ENCODE assay signal across 12 cellular contexts in the genomic region with DNA sequence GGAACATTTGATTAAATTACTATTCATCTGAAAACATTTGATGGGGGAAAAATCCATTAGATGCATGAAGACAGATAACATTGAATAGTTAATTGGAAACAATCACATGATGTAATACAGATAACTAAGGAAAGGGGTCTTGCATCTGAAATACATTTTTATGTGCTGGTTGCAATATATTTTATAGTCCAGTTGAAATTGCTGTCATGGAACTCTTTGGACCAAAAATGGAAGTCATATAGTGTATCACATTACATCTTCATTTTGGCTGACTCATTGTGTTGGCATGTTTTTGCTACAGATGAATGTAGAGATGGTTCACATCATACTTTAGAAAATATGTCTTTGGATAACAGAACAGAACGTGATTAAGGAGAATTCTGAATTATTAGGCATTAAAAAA. TPM values are rescaled to one million over a fixed set of nuclear protein-coding genes. Genes with fewer than 3 reads are reported as not detected.
A peak's percentile ranks its signal among the peaks of the same experiment; 100 is the strongest.
DNase-seq lines count a peak whose midpoint lies in the region; FAIRE-seq lines count a peak whose summit lies in the region.
"Had no signal": no experiment of that assay in that cellular context is flagged by ENCODE, and none has a peak within 500 bp of the region (broad histone marks: within the 10 kb centered on the region; RNA-seq: fewer than 3 reads in every experiment).

No MANE protein-coding gene starts in this region.

- no peak overlapping the region for H2BK12ac ChIP-seq in trophoblast cell (ENCODE audit: low read length)

- H3K79me2 ChIP-seq in trophoblast cell (ENCODE audit: control insufficient read depth, insufficient read depth, low read length, poor library complexity): no peaks in the 10 kb centered on the region

- peak; percentile 33 for FAIRE-seq in endometrium (lab: Jason Lieb, UNC)

- H3K27me3 Mint-ChIP-seq in activated T-cell treated with anti-CD3 and anti-CD28 coated beads, Interleukin-2, amount 50 U/mL, for 24 hours: no peaks in the 10 kb centered on the region

- no peak overlapping the region for H2BK120ac ChIP-seq in trophoblast cell (ENCODE audit: insufficient read depth, low read length, poor library complexity)

- H3K36me3 Mint-ChIP-seq in activated T-cell treated with anti-CD3 and anti-CD28 coated beads, Interleukin-2, amount 50 U/mL, for 24 hours (ENCODE audit: low read depth): no peaks in the 10 kb centered on the region
- H3K36me3 Mint-ChIP-seq: memory B cell had no signal

- no peaks in the 10 kb centered on the region for H3K36me3 ChIP-seq in trophoblast cell (ENCODE audit: control insufficient read depth in 1 of 2, insufficient read depth in 2 of 2, low read length in 2 of 2)

- no peak overlapping the region for H3K18ac ChIP-seq in trophoblast cell (ENCODE audit: low read length)

- no peak overlapping the region for H2BK5ac ChIP-seq in trophoblast cell (ENCODE audit: low read depth, low read length, poor library complexity)

- no peaks in the 10 kb centered on the region for H3K27me3 ChIP-seq in trophoblast cell (ENCODE audit: insufficient read depth, low read length)

- no peak overlapping the region for H4K8ac ChIP-seq in trophoblast cell (ENCODE audit: low read depth, low read length)

- no peak overlapping the region for H4K12ac ChIP-seq in trophoblast cell (ENCODE audit: low read depth, low read length)

- no peak overlapping the region for H2AK5ac ChIP-seq in trophoblast cell (ENCODE audit: low read length)

- H3K9me3 ChIP-seq in trophoblast cell (ENCODE audit: insufficient read depth, low read depth, low read length): no peaks in the 10 kb centered on the region

- H3K4me3 Mint-ChIP-seq in activated T-cell treated with anti-CD3 and anti-CD28 coated beads, Interleukin-2, amount 50 U/mL, for 24 hours: no peak overlapping the region
- H3K4me3 Mint-ChIP-seq: memory B cell had no signal

- H3K4me1 ChIP-seq in trophoblast cell (ENCODE audit: control insufficient read depth in 1 of 2, insufficient read depth in 2 of 2, low read length in 2 of 2): peaks cover 7 to 10% of the 10 kb centered on the region in 2 experiments

- no peaks in the 10 kb centered on the region for H3K4me1 Mint-ChIP-seq in activated T-cell treated with anti-CD3 and anti-CD28 coated beads, Interleukin-2, amount 50 U/mL, for 24 hours (ENCODE audit: low read depth)

- H3K4me2 ChIP-seq in trophoblast cell (ENCODE audit: low read length): no peak overlapping the region

- no peak overlapping the region for H3K27ac ChIP-seq in trophoblast cell (ENCODE audit: low read depth, low read length)

- no peak overlapping the region for H3K4ac ChIP-seq in trophoblast cell (ENCODE audit: low read depth, low read length)

- H3K9me3 Mint-ChIP-seq in activated T-cell treated with anti-CD3 and anti-CD28 coated beads, Interleukin-2, amount 50 U/mL, for 24 hours: no peaks in the 10 kb centered on the region
- H3K9me3 Mint-ChIP-seq: memory B cell had no signal

- WGBS in trophoblast cell (ENCODE audit: extremely low coverage, insufficient coverage, insufficient read length): no CpG with 5 or more reads among the region's 1 CpG

- DNase-seq in GM04503 (ENCODE audit: low read depth) (peak; percentile 65), NCI-H69 (lab: John Stamatoyannopoulos, UW) (peak; percentile 64), trophoblast cell (peak; percentile 49 to 91), NCI-H187 treated with DMSO at 0.1 percent for 48 hours (lab: John Stamatoyannopoulos, UW) (no peak), CD1c-positive myeloid dendritic cell (ENCODE audit: extremely low spot score) (no peak)
- DNase-seq in stimulated activated naive CD4-positive, alpha-beta T cell treated with Interleukin-2 at 50 U/mL for 16 hours (lab: John Stamatoyannopoulos, UW): no peak
- DNase-seq in activated T-cell treated with anti-CD3 and anti-CD28 coated beads, Interleukin-2, amount 50 U/mL, for 24 hours: no peak
- DNase-seq: activated CD4-positive, alpha-beta T cell treated with anti-CD3 and anti-CD28 coated beads for 1 hour; activated naive CD4-positive, alpha-beta T cell; right cardiac atrium had no signal

- H2AFZ ChIP-seq in trophoblast cell (ENCODE audit: insufficient read depth, low read length, poor library complexity): no peak overlapping the region

- H3K23ac ChIP-seq in trophoblast cell (ENCODE audit: low read length): no peak overlapping the region

- no peak overlapping the region for H4K91ac ChIP-seq in trophoblast cell (ENCODE audit: low read depth, low read length)

- H3K9ac ChIP-seq in trophoblast cell (ENCODE audit: low read length): no peak overlapping the region

- no peak overlapping the region for H3K14ac ChIP-seq in trophoblast cell (ENCODE audit: low read length)

- peaks cover 11% of the 10 kb centered on the region for H3K79me1 ChIP-seq in trophoblast cell (ENCODE audit: low read length)

- no peak overlapping the region for H3K4me3 ChIP-seq in trophoblast cell (ENCODE audit: low read depth, low read length)

- H3K27ac Mint-ChIP-seq in activated T-cell treated with anti-CD3 and anti-CD28 coated beads, Interleukin-2, amount 50 U/mL, for 24 hours: no peak overlapping the region
- H3K27ac Mint-ChIP-seq: memory B cell had no signal

RNA-seq across cellular contexts. Expression of gene GNPNAT1, which starts 43.0 kb away (rescaled TPM):
- 11.6 and 12.1 TPM in 2 replicates for polyA plus RNA-seq in trophoblast cell (2013)

Comparison
In these comparisons a context has a peak if more than half of its experiments do, and no peak if none do; other contexts are left out.
1. DNase-seq: peak in GM04503 (single experiment), NCI-H69 (single experiment) and trophoblast cell (2 of 2); none in NCI-H187 treated with DMSO at 0.1 percent for 48 hours (single experiment), CD1c-positive myeloid dendritic cell (single experiment), stimulated activated naive CD4-positive, alpha-beta T cell treated with Interleukin-2 at 50 U/mL for 16 hours (single experiment) and activated T-cell treated with anti-CD3 and anti-CD28 coated beads, Interleukin-2, amount 50 U/mL, for 24 hours (single experiment).